ENCODE assay signal across 8 cellular contexts in genomic region chr22:46335201-46336118, GRCh38. TPM values are rescaled to one million over a fixed set of nuclear protein-coding genes. Genes with fewer than 3 reads are reported as not detected.
DNase-seq lines count a peak whose midpoint lies in the region; ATAC-seq and TF ChIP-seq lines count a peak whose summit lies in the region.

Gene TRMU, plus strand, starts transcription at chr22:46335714. Its CDS starts 51 bp downstream, at chr22:46335765.

- peak within 1 kb of the TSS; percentile 91 for H3K4me2 ChIP-seq in GM23338
- peak within 1 kb of the TSS; percentile 97 for H3K4me2 ChIP-seq in Loucy (ENCODE audit: low read depth, low read length, poor library complexity, severe bottlenecking)
- H3K4me2 ChIP-seq in SU-DHL-6 (ENCODE audit: low read depth, low read length, poor library complexity, severe bottlenecking): peak within 1 kb of the TSS; percentile 92
- H3K4me2 ChIP-seq in parathyroid adenoma (ENCODE audit: low read length): peak within 1 kb of the TSS; percentile 93

- peaks cover 46% of the 10 kb centered on the region for H3K36me3 Mint-ChIP-seq in GM23338 (ENCODE audit: low read depth)

- H3K4me1 ChIP-seq in GM23338 (ENCODE audit: insufficient read depth) (peaks cover 4% of the 10 kb centered on the region), Loucy (ENCODE audit: insufficient read depth, low read length, poor library complexity, severe bottlenecking) (peaks cover 25% of the 10 kb centered on the region), cardiac muscle cell (ENCODE audit: low read depth) (peaks cover 7% of the 10 kb centered on the region), parathyroid adenoma (peaks cover 3% of the 10 kb centered on the region), tibial artery (peaks cover 0 to 23% (median 13%) of the 10 kb centered on the region in 4 donors)

- no peaks in the 10 kb centered on the region for H3K9me2 ChIP-seq in GM23338 (ENCODE audit: insufficient read depth)
- H3K9me2 ChIP-seq in Loucy (replicated peaks; ENCODE audit: low read depth, low read length): no peaks in the 10 kb centered on the region
- H3K9me2 ChIP-seq in SU-DHL-6 (replicated peaks; ENCODE audit: insufficient read depth, low read length): no peaks in the 10 kb centered on the region

- no peaks in the 10 kb centered on the region for H3K9me3 Mint-ChIP-seq in GM23338

- H3K27ac ChIP-seq in GM23338 (ENCODE audit: low read depth) (peak within 1 kb of the TSS; percentile 59), SU-DHL-6 (ENCODE audit: low read depth, low read length) (peak within 1 kb of the TSS; percentile 55), cardiac muscle cell (peak within 1 kb of the TSS; percentile 96), parathyroid adenoma (peak within 1 kb of the TSS; percentile 80), tibial artery (peak within 1 kb of the TSS; percentile 86 to 88)

- no peaks in the 10 kb centered on the region for H3K9me3 ChIP-seq in Loucy (ENCODE audit: insufficient read depth, low read depth, low read length)
- no peaks in the 10 kb centered on the region for H3K9me3 ChIP-seq in SU-DHL-6 (ENCODE audit: insufficient read depth, low read length)
- H3K9me3 ChIP-seq in cardiac muscle cell (ENCODE audit: low read depth): no peaks in the 10 kb centered on the region
- H3K9me3 ChIP-seq in parathyroid adenoma (ENCODE audit: control insufficient read depth, low read length): no peaks in the 10 kb centered on the region
- H3K9me3 ChIP-seq in tibial artery: no peaks in the 10 kb centered on the region

- TF ChIP-seq CTCF in GM23338 (conservative IDR thresholded peaks at IDR 0.05; ENCODE audit: low read depth in 2 of 2): no peak
- TF ChIP-seq CTCF in Loucy (conservative IDR thresholded peaks at IDR 0.05; ENCODE audit: low read length): no peak
- TF ChIP-seq CTCF in SU-DHL-6 (IDR thresholded peaks at IDR 0.05; ENCODE audit: insufficient read depth, low read length, poor library complexity, severe bottlenecking): no peak
- no peak for TF ChIP-seq CTCF in cardiac muscle cell (IDR thresholded peaks at IDR 0.05; ENCODE audit: low read depth, low read length)
- no peak for TF ChIP-seq CTCF in parathyroid adenoma (IDR thresholded peaks at IDR 0.05)
- TF ChIP-seq CTCF in tibial artery (IDR thresholded peaks at IDR 0.05): peak in 1 of 2 experiments; percentile 4

- H3K27me3 ChIP-seq in GM23338 (ENCODE audit: insufficient read depth): no peaks in the 10 kb centered on the region
- H3K27me3 ChIP-seq in Loucy (ENCODE audit: insufficient read depth, low read length, poor library complexity, severe bottlenecking): peaks cover 4% of the 10 kb centered on the region
- H3K27me3 ChIP-seq in SU-DHL-6 (ENCODE audit: low read length): no peaks in the 10 kb centered on the region
- H3K27me3 ChIP-seq in cardiac muscle cell: no peaks in the 10 kb centered on the region
- H3K27me3 ChIP-seq in parathyroid adenoma (ENCODE audit: control insufficient read depth, insufficient read depth, low read length): no peaks in the 10 kb centered on the region
- H3K27me3 ChIP-seq in tibial artery: no peaks in the 10 kb centered on the region

- H2AFZ ChIP-seq in GM23338: peak within 1 kb of the TSS; percentile 98
- H2AFZ ChIP-seq in Loucy (ENCODE audit: low read length): peak within 1 kb of the TSS; percentile 94
- H2AFZ ChIP-seq in SU-DHL-6 (ENCODE audit: low read depth, low read length, severe bottlenecking): peak within 1 kb of the TSS; percentile 94
- peak within 1 kb of the TSS; percentile 96 for H2AFZ ChIP-seq in parathyroid adenoma

- peaks cover 13% of the 10 kb centered on the region for H3K27me3 Mint-ChIP-seq in GM23338 (ENCODE audit: insufficient read depth, low read depth, poor library complexity)

- peaks cover 26% of the 10 kb centered on the region for H3K36me3 ChIP-seq in GM23338 (ENCODE audit: insufficient read depth)
- peaks cover 54% of the 10 kb centered on the region; the same call in 1 of the 2 replicates for H3K36me3 ChIP-seq in Loucy (ENCODE audit: insufficient read depth, low read length)
- H3K36me3 ChIP-seq in SU-DHL-6 (ENCODE audit: low read length): no peaks in the 10 kb centered on the region
- peaks cover 23% of the 10 kb centered on the region for H3K36me3 ChIP-seq in cardiac muscle cell
- H3K36me3 ChIP-seq in parathyroid adenoma (ENCODE audit: control insufficient read depth, insufficient read depth, low read length): no peaks in the 10 kb centered on the region
- H3K36me3 ChIP-seq in tibial artery: peaks cover 22 to 31% (median 26%) of the 10 kb centered on the region in 3 donors

- ATAC-seq in GM23338: peak; percentile 97

- peak; percentile 91 for DNase-seq in ELF-1 (ENCODE audit: low read depth, low spot score)
- DNase-seq in GM23338 (ENCODE audit: low spot score): peak; percentile 94
- peak; percentile 44 for DNase-seq in activated naive CD8-positive, alpha-beta T cell treated with anti-CD3 and anti-CD28 coated beads, Interleukin-2, amount 50 U/mL, for 16 hours (ENCODE audit: low read depth, low spot score)
- DNase-seq in cardiac muscle cell (ENCODE audit: low read depth in 1 of 2, low spot score in 1 of 2): peak; percentile 92 to 94
- peak; percentile 73 to 89 for DNase-seq in tibial artery

- peak within 1 kb of the TSS; percentile 96 for H3K27ac Mint-ChIP-seq in GM23338

- H3K79me2 ChIP-seq in GM23338 (replicated peaks; ENCODE audit: insufficient read depth) (peaks cover 42% of the 10 kb centered on the region), Loucy (ENCODE audit: insufficient read depth, low read length) (peaks cover 49% of the 10 kb centered on the region), SU-DHL-6 (ENCODE audit: insufficient read depth, low read length) (peaks cover 24% of the 10 kb centered on the region), parathyroid adenoma (peaks cover 5% of the 10 kb centered on the region)

- H3K4me3 ChIP-seq in GM23338: peak within 1 kb of the TSS; percentile 91
- peak within 1 kb of the TSS; percentile 92 for H3K4me3 ChIP-seq in Loucy (ENCODE audit: low read length, poor library complexity, severe bottlenecking)
- H3K4me3 ChIP-seq in SU-DHL-6 (ENCODE audit: insufficient read depth, low read length, poor library complexity, severe bottlenecking): peak within 1 kb of the TSS; percentile 74
- peak within 1 kb of the TSS; percentile 83 for H3K4me3 ChIP-seq in cardiac muscle cell
- H3K4me3 ChIP-seq in parathyroid adenoma (ENCODE audit: low read depth, low read length): peak within 1 kb of the TSS; percentile 86
- H3K4me3 ChIP-seq in tibial artery: peak within 1 kb of the TSS; percentile 88 to 97

- H3F3A ChIP-seq in GM23338 (replicated peaks; ENCODE audit: low read depth) (no peaks in the 10 kb centered on the region), Loucy (ENCODE audit: low read depth) (peaks cover 4% of the 10 kb centered on the region), SU-DHL-6 (ENCODE audit: insufficient read depth) (peaks cover 15% of the 10 kb centered on the region)

- intact Hi-C loops in tibial artery (cut with DNase I; ENCODE audit: low total_unique reads): no loop called here

- H3K9ac ChIP-seq in Loucy (ENCODE audit: low read depth, low read length, poor library complexity, severe bottlenecking) (peak within 1 kb of the TSS; percentile 90), SU-DHL-6 (ENCODE audit: low read length) (peak within 1 kb of the TSS; percentile 82), parathyroid adenoma (peak within 1 kb of the TSS; percentile 91)

- H4K20me1 ChIP-seq in GM23338 (replicated peaks; ENCODE audit: insufficient read depth): peaks cover 16% of the 10 kb centered on the region
- H4K20me1 ChIP-seq in Loucy (ENCODE audit: insufficient read depth, low read length, poor library complexity, severe bottlenecking): peaks cover 18% of the 10 kb centered on the region
- H4K20me1 ChIP-seq in SU-DHL-6 (ENCODE audit: low read depth, low read length): no peaks in the 10 kb centered on the region

- peak within 1 kb of the TSS; percentile 97 for H3K4me3 Mint-ChIP-seq in GM23338

- peaks cover 17% of the 10 kb centered on the region for H3K4me1 Mint-ChIP-seq in GM23338

RNA-seq across cellular contexts. Expression of gene TRMU, which starts in this region (rescaled TPM):
- 58.7 and 70.4 TPM in 2 replicates for total RNA-seq in GM23338 (2014; rRNA removed; shearing (Covaris generic))
- polyA plus RNA-seq in GM23338 (2016; fragmentation: Nextera tagmentation; extraction: Ambion mirVana) (40.3 and 48.3 TPM in 2 replicates), cardiac muscle cell (130 and 155 TPM in 2 replicates)
- 82.3 and 127 TPM in 2 replicates for total RNA-seq in cardiac muscle cell

Comparison
In these comparisons a context has a peak if more than half of its experiments do, and no peak if none do; other contexts are left out.
1. Peak in every context shown above with its lines: DNase-seq, ATAC-seq, H3K4me3 ChIP-seq and H3K27ac ChIP-seq.
2. DNase-seq: peak in every context shown above with its lines; median percentile 94 in GM23338; 93 in cardiac muscle cell; 91 in ELF-1; 81 in tibial artery; 44 in activated naive CD8-positive, alpha-beta T cell treated with anti-CD3 and anti-CD28 coated beads, Interleukin-2, amount 50 U/mL, for 16 hours.